In the genomic region with DNA sequence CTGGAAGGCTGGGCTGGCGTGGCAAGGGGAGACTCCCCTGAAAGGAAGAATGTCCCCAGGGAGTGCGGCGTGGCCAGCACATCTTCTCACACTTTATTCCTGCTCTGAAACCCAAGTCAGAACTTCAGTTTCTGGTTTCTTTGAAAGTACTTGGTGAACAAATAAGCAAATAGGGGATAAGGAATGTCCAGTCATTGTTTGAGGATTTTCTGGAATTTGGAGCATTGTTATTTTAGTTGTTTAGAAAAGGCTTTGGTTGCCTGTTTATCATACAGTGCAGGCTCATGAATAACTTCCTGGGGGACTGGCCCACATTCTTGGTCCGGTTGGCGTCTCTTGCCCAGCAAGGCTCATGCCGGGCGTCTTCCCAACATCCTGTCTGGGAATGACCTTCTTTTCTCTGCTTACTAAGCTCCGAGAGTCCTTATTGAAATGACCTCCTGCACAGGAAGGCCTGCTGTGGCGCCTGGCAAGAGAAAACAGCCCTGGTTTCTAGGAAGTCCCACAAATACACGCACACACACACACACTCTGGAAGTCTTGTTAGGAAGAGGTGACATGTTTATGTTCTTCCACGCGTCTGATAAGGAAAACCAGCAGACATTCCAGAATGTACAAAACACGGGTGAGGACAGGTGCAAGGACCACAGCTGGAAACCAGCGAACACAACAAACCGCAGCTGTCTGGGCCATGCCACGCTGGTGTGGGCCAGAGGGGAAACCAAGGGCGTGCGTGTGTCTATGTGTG, we compare ENCODE assay signal across 11 cellular contexts.
A peak's percentile ranks its signal among the peaks of the same experiment; 100 is the strongest.
DNase-seq lines count a peak whose midpoint lies in the region; ATAC-seq and TF ChIP-seq lines count a peak whose summit lies in the region.
"Had no signal": no experiment of that assay in that cellular context is flagged by ENCODE, and none has a peak within 500 bp of the region (broad histone marks: within the 10 kb centered on the region; RNA-seq: fewer than 3 reads in every experiment).

No MANE protein-coding gene starts in this region.

- H3K9ac ChIP-seq in PC-3 (ENCODE audit: low read length) = no peak overlapping the region

- no peaks in the 10 kb centered on the region for H3K36me3 Mint-ChIP-seq in nephron (ENCODE audit: low read depth)
- H3K36me3 Mint-ChIP-seq in stimulated activated memory B cell treated with anti-CD40 and anti-IgM and Interleukin-4, amounts not matched to agents 10 μg/mL and 1 μg/mL and 100 μg/mL, for 72 hours = no peaks in the 10 kb centered on the region
- no peaks in the 10 kb centered on the region for H3K36me3 Mint-ChIP-seq in activated T-cell treated with anti-CD3 and anti-CD28 coated beads, Interleukin-2, amount 50 U/mL, for 72 hours (ENCODE audit: insufficient read depth in 2 of 2)
- H3K36me3 Mint-ChIP-seq: brain; naive thymus-derived CD8-positive, alpha-beta T cell had no signal

- H3K36me3 ChIP-seq in PC-3 (ENCODE audit: low read depth, low read length) (no peaks in the 10 kb centered on the region), esophagus muscularis mucosa (no peaks in the 10 kb centered on the region)

- no peaks in the 10 kb centered on the region for H3K9me3 Mint-ChIP-seq in nephron
- no peaks in the 10 kb centered on the region for H3K9me3 Mint-ChIP-seq in stimulated activated memory B cell treated with anti-CD40 and anti-IgM and Interleukin-4, amounts not matched to agents 10 μg/mL and 1 μg/mL and 100 μg/mL, for 72 hours
- no peaks in the 10 kb centered on the region for H3K9me3 Mint-ChIP-seq in activated T-cell treated with anti-CD3 and anti-CD28 coated beads, Interleukin-2, amount 50 U/mL, for 72 hours
- H3K9me3 Mint-ChIP-seq: brain; naive thymus-derived CD8-positive, alpha-beta T cell had no signal

- no peak overlapping the region for H3K4me3 Mint-ChIP-seq in nephron
- no peak overlapping the region for H3K4me3 Mint-ChIP-seq in stimulated activated memory B cell treated with anti-CD40 and anti-IgM and Interleukin-4, amounts not matched to agents 10 μg/mL and 1 μg/mL and 100 μg/mL, for 72 hours
- no peak overlapping the region for H3K4me3 Mint-ChIP-seq in activated T-cell treated with anti-CD3 and anti-CD28 coated beads, Interleukin-2, amount 50 U/mL, for 72 hours
- H3K4me3 Mint-ChIP-seq: brain; naive thymus-derived CD8-positive, alpha-beta T cell had no signal

- no peak overlapping the region for H3K4me3 ChIP-seq in PC-3 (ENCODE audit: low read length)
- no peak overlapping the region for H3K4me3 ChIP-seq in esophagus muscularis mucosa
- H3K4me3 ChIP-seq: testis had no signal

- intact Hi-C loops in PC-3 (cut with micrococcal nuclease) = no loop called here
- intact Hi-C loops in esophagus muscularis mucosa (cut with DNase I) = no loop called here

- peak; percentile 88 for ATAC-seq in PC-3
- ATAC-seq in stimulated activated memory B cell treated with anti-CD40 and anti-IgM and Interleukin-4, amounts not matched to agents 10 μg/mL and 1 μg/mL and 100 μg/mL, for 72 hours = no peak
- ATAC-seq in activated T-cell treated with anti-CD3 and anti-CD28 coated beads, Interleukin-2, amount 50 U/mL, for 72 hours (replicated peaks in 1 of 2) = no peak
- ATAC-seq: naive thymus-derived CD8-positive, alpha-beta T cell had no signal

- CTCF ChIA-PET in PC-3 (lab: Charles Lee) = no interaction called here

- no peaks in the 10 kb centered on the region for H4K20me1 ChIP-seq in PC-3 (ENCODE audit: low read length)

- POLR2A ChIA-PET in PC-3 (lab: Charles Lee; ENCODE audit: unreplicated experiment) = no interaction called here

- peaks cover 44% of the 10 kb centered on the region for H3K4me1 Mint-ChIP-seq in nephron
- no peaks in the 10 kb centered on the region for H3K4me1 Mint-ChIP-seq in stimulated activated memory B cell treated with anti-CD40 and anti-IgM and Interleukin-4, amounts not matched to agents 10 μg/mL and 1 μg/mL and 100 μg/mL, for 72 hours
- no peaks in the 10 kb centered on the region for H3K4me1 Mint-ChIP-seq in activated T-cell treated with anti-CD3 and anti-CD28 coated beads, Interleukin-2, amount 50 U/mL, for 72 hours (ENCODE audit: low read depth)

- H3K27ac Mint-ChIP-seq in nephron = peak overlapping the region; percentile 58 to 73 (median 59)
- no peak overlapping the region for H3K27ac Mint-ChIP-seq in stimulated activated memory B cell treated with anti-CD40 and anti-IgM and Interleukin-4, amounts not matched to agents 10 μg/mL and 1 μg/mL and 100 μg/mL, for 72 hours
- H3K27ac Mint-ChIP-seq in activated T-cell treated with anti-CD3 and anti-CD28 coated beads, Interleukin-2, amount 50 U/mL, for 72 hours = no peak overlapping the region
- H3K27ac Mint-ChIP-seq: naive thymus-derived CD8-positive, alpha-beta T cell had no signal

- 79% methylated on average over 18 of the region's 18 CpGs for WGBS in esophagus muscularis mucosa

- peak overlapping the region; percentile 63 for H2AFZ ChIP-seq in PC-3 (ENCODE audit: low read length)

- TF ChIP-seq POLR2A in esophagus muscularis mucosa (IDR thresholded peaks at IDR 0.05; ENCODE audit: low read depth) = no peak

- no peaks in the 10 kb centered on the region for H3F3A ChIP-seq in PC-3 (ENCODE audit: low read length, unreplicated experiment)

- H3K9me2 ChIP-seq in PC-3 (replicated peaks; ENCODE audit: low read length) = no peaks in the 10 kb centered on the region

- H3K27ac ChIP-seq in PC-3 (ENCODE audit: low read length) (peak overlapping the region; percentile 36), esophagus muscularis mucosa (replicated peaks in 1 of 4) (peak overlapping the region in 3 of 4 donors; percentile 1 to 47 (median 1))
- H3K27ac ChIP-seq: testis had no signal

- H3K4me2 ChIP-seq in PC-3 (ENCODE audit: low read length) = peak overlapping the region; percentile 24

- H3K4me1 ChIP-seq in PC-3 (ENCODE audit: insufficient read depth, low read length) (peaks cover 34% of the 10 kb centered on the region), esophagus muscularis mucosa (peaks cover 40 to 54% (median 45%) of the 10 kb centered on the region in 4 donors)

- no TSS peak for BruUV-seq in PC-3 (replicated peaks; lab: Mats Ljungman, UMichigan)

- H3K27me3 ChIP-seq in PC-3 (ENCODE audit: low read length) (no peaks in the 10 kb centered on the region), esophagus muscularis mucosa (no peaks in the 10 kb centered on the region)
- H3K27me3 ChIP-seq: testis had no signal

- TF ChIP-seq CTCF in PC-3 (conservative IDR thresholded peaks at IDR 0.05; ENCODE audit: low read depth, low read length) = no peak
- TF ChIP-seq CTCF in esophagus muscularis mucosa (IDR thresholded peaks at IDR 0.05) = no peak
- TF ChIP-seq CTCF in nephron (IDR thresholded peaks at IDR 0.05; ENCODE audit: unreplicated experiment in 3 of 3) = no peak

- H3K9me3 ChIP-seq in PC-3 (ENCODE audit: low read length) (no peaks in the 10 kb centered on the region), esophagus muscularis mucosa (no peaks in the 10 kb centered on the region)
- H3K9me3 ChIP-seq: testis had no signal

- no peaks in the 10 kb centered on the region for H3K79me2 ChIP-seq in PC-3 (ENCODE audit: low read length)

- peaks cover 3% of the 10 kb centered on the region for H3K27me3 Mint-ChIP-seq in nephron (ENCODE audit: low read depth)
- H3K27me3 Mint-ChIP-seq in stimulated activated memory B cell treated with anti-CD40 and anti-IgM and Interleukin-4, amounts not matched to agents 10 μg/mL and 1 μg/mL and 100 μg/mL, for 72 hours = peaks cover 38% of the 10 kb centered on the region
- H3K27me3 Mint-ChIP-seq in activated T-cell treated with anti-CD3 and anti-CD28 coated beads, Interleukin-2, amount 50 U/mL, for 72 hours (ENCODE audit: low read depth) = no peaks in the 10 kb centered on the region

- peak; percentile 4 for TF ChIP-seq EP300 in esophagus muscularis mucosa (IDR thresholded peaks at IDR 0.05)

- DNase-seq in AG08395 (ENCODE audit: low spot score) = peak; percentile 89
- peak; percentile 82 for DNase-seq in PC-3
- no peak for DNase-seq in esophagus muscularis mucosa (ENCODE audit: extremely low spot score)
- DNase-seq in activated T-cell treated with anti-CD3 and anti-CD28 coated beads, Interleukin-2, amount 50 U/mL, for 72 hours = no peak
- no peak for DNase-seq in DMS153 treated with DMSO at 0.1 percent for 48 hours (lab: John Stamatoyannopoulos, UW; ENCODE audit: unreplicated experiment)
- no peak for DNase-seq in central memory CD4-positive, alpha-beta T cell
- DNase-seq: naive thymus-derived CD8-positive, alpha-beta T cell; testis had no signal

Comparison
In these comparisons a context has a peak if more than half of its experiments do, and no peak if none do; other contexts are left out.
1. DNase-seq: peak in AG08395 (single experiment) and PC-3 (single experiment); none in esophagus muscularis mucosa (single experiment), activated T-cell treated with anti-CD3 and anti-CD28 coated beads, Interleukin-2, amount 50 U/mL, for 72 hours (0 of 2), DMS153 treated with DMSO at 0.1 percent for 48 hours (single experiment) and central memory CD4-positive, alpha-beta T cell (single experiment).
2. H3K27ac Mint-ChIP-seq: peak in nephron (3 of 3); none in stimulated activated memory B cell treated with anti-CD40 and anti-IgM and Interleukin-4, amounts not matched to agents 10 μg/mL and 1 μg/mL and 100 μg/mL, for 72 hours (single experiment) and activated T-cell treated with anti-CD3 and anti-CD28 coated beads, Interleukin-2, amount 50 U/mL, for 72 hours (single experiment).